Comparison of ENCODE assay signal across 8 cellular contexts in the genomic region with DNA sequence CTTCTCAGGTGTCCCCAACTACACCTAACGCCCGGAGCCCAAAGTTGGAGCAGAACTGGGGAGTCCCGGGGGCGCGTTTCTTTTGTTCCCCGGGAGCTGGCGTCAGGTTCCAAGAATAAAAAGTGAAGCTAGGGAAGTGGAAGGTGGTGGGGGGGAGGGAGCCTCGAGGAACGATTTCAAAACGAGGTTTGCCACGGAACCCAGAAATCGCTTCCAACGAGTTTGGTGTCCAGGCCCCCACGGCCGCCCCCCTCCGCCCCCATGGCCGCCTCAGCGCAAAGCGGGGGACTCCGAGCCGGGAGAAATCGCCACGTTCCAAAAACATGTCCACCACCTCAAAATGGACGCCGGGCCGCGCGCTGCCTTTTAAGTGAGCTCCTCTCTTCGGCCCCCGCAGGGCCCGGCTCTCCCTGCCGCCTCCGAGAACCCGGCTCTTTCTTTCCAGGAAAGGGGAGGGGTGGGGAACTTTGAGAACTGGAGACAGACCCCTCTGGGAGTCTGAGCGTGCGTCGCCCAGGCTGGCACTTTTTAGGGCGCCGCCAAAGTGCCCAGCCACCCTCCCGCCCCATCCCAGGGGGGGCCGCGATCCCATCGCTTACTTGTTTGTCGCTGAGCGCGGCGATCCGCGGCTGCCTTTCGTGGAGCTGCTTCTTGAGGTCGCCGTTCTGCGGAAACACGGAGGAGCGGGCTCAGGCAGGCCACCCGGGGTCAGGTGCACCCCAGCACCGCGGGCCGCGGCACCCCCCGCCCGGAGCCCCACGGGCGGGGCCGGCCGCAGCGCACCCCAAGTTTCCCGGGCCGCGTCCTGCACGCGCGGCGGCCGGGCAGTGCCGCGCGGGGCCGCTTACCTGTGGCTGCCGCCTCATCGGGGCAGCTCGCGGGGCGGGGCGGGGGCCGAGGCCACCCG. TPM values are rescaled to one million over a fixed set of nuclear protein-coding genes. Genes with fewer than 3 reads are reported as not detected.
DNase-seq lines count a peak whose midpoint lies in the region; ATAC-seq and TF ChIP-seq lines count a peak whose summit lies in the region.

No MANE protein-coding gene starts in this region.

- no peaks in the 10 kb centered on the region for H3K27me3 ChIP-seq in right atrium auricular region

- POLR2A ChIA-PET in T-cell (lab: Charles Lee) = no interaction called here

- H3K4me3 ChIP-seq in right atrium auricular region = peak overlapping the region; percentile 65 to 68

- peaks cover 15 to 17% (median 16%) of the 10 kb centered on the region in 3 donors for H3K4me1 Mint-ChIP-seq in T-cell
- H3K4me1 Mint-ChIP-seq in T-helper 2 cell treated with Interferon-gamma antibody and Interleukin-4, amounts not matched to agents 5 μg/mL and 100 μg/mL, for 36 hours (ENCODE audit: low read depth) = peaks cover 9% of the 10 kb centered on the region

- no peaks in the 10 kb centered on the region for H3K36me3 ChIP-seq in right atrium auricular region

- no peaks in the 10 kb centered on the region for H3K9me3 Mint-ChIP-seq in T-cell
- no peaks in the 10 kb centered on the region for H3K9me3 Mint-ChIP-seq in T-helper 2 cell treated with Interferon-gamma antibody and Interleukin-4, amounts not matched to agents 5 μg/mL and 100 μg/mL, for 36 hours

- peaks cover 0 to 36% of the 10 kb centered on the region in 2 donors for H3K4me1 ChIP-seq in right atrium auricular region

- no peak overlapping the region for H3K27ac Mint-ChIP-seq in T-cell
- H3K27ac Mint-ChIP-seq in T-helper 2 cell treated with Interferon-gamma antibody and Interleukin-4, amounts not matched to agents 5 μg/mL and 100 μg/mL, for 36 hours = no peak overlapping the region

- peaks cover 61 to 65% of the 10 kb centered on the region in 2 donors for H3K27me3 Mint-ChIP-seq in T-cell
- H3K27me3 Mint-ChIP-seq in T-helper 2 cell treated with Interferon-gamma antibody and Interleukin-4, amounts not matched to agents 5 μg/mL and 100 μg/mL, for 36 hours (ENCODE audit: low read depth) = peaks cover 60% of the 10 kb centered on the region

- no peaks in the 10 kb centered on the region for H3K36me3 Mint-ChIP-seq in T-cell
- H3K36me3 Mint-ChIP-seq in T-helper 2 cell treated with Interferon-gamma antibody and Interleukin-4, amounts not matched to agents 5 μg/mL and 100 μg/mL, for 36 hours (ENCODE audit: low read depth) = peaks cover 2% of the 10 kb centered on the region

- peak overlapping the region in 2 of 3 donors; percentile 41 to 44 for H3K4me3 Mint-ChIP-seq in T-cell
- H3K4me3 Mint-ChIP-seq in T-helper 2 cell treated with Interferon-gamma antibody and Interleukin-4, amounts not matched to agents 5 μg/mL and 100 μg/mL, for 36 hours = no peak overlapping the region

- no peak for TF ChIP-seq CTCF in right atrium auricular region (IDR thresholded peaks at IDR 0.05)

- DNase-seq in DMS79 treated with DMSO at 0.1 percent for 48 hours (lab: John Stamatoyannopoulos, UW) = peak; percentile 22
- no peak for DNase-seq in DMS79 (lab: John Stamatoyannopoulos, UW)
- DNase-seq in T-cell = no peak
- DNase-seq in right atrium auricular region (ENCODE audit: low spot score) = no peak
- DNase-seq in stimulated activated naive CD8-positive, alpha-beta T cell treated with anti-CD3 and anti-CD28 coated beads, Interleukin-15, Interleukin-2, amounts not matched to agents 100 U/mL and 50 U/mL, for 24 hours = peak; percentile 20
- no peak for DNase-seq in T-helper 2 cell treated with Interferon-gamma antibody and Interleukin-4, amounts not matched to agents 5 μg/mL and 100 μg/mL, for 36 hours (ENCODE audit: low spot score)

- ATAC-seq in T-cell (replicated peaks in 1 of 4) (no peak), HG03571 (IDR thresholded peaks at IDR 0.05; ENCODE audit: unreplicated experiment) (no peak), HG03439 (IDR thresholded peaks at IDR 0.05; ENCODE audit: unreplicated experiment) (no peak)
- no peak for ATAC-seq in stimulated activated naive CD8-positive, alpha-beta T cell treated with anti-CD3 and anti-CD28 coated beads, Interleukin-15, Interleukin-2, amounts not matched to agents 100 U/mL and 50 U/mL, for 24 hours

- H3K9me3 ChIP-seq in right atrium auricular region = no peaks in the 10 kb centered on the region

- peak overlapping the region; percentile 87 to 91 for H3K27ac ChIP-seq in right atrium auricular region

- CTCF ChIA-PET in T-cell (lab: Charles Lee) = interaction anchor here (0.6 to 0.7 kb wide), 2 partner anchors 273 to 1281 kb away, joined by 3 read pairs; no protein-coding TSS in a partner anchor

RNA-seq across cellular contexts. Expression of gene PHF21B, which starts 1.6 kb away (rescaled TPM):
- under 1 TPM in 2 of 5 donors, not detected in 3; 0.15 to 0.36 TPM for total RNA-seq in T-cell
- 1 to 10 TPM; 1.4 to 2.2 TPM for total RNA-seq in right atrium auricular region

Comparison
In these comparisons a context has a peak if more than half of its experiments do, and no peak if none do; other contexts are left out.
1. DNase-seq: peak in DMS79 treated with DMSO at 0.1 percent for 48 hours (single experiment) and stimulated activated naive CD8-positive, alpha-beta T cell treated with anti-CD3 and anti-CD28 coated beads, Interleukin-15, Interleukin-2, amounts not matched to agents 100 U/mL and 50 U/mL, for 24 hours (single experiment); none in DMS79 (single experiment), T-cell (0 of 34), right atrium auricular region (single experiment) and T-helper 2 cell treated with Interferon-gamma antibody and Interleukin-4, amounts not matched to agents 5 μg/mL and 100 μg/mL, for 36 hours (single experiment).